In genomic region chr4:119336332-119336979, GRCh38 we compare ENCODE assay signal across 14 cellular contexts. TPM values are rescaled to one million over a fixed set of nuclear protein-coding genes. Genes with fewer than 3 reads are reported as not detected.
DNase-seq lines count a peak whose midpoint lies in the region; ATAC-seq, FAIRE-seq and TF ChIP-seq lines count a peak whose summit lies in the region.
"Not testable (repeated sequence)": the region's sequence is repeated elsewhere in the genome, so short reads cannot be mapped to it uniquely, and the experiment has no call there.
"Had no signal": no experiment of that assay in that cellular context is flagged by ENCODE, and none has a peak within 500 bp of the region (broad histone marks: within the 10 kb centered on the region; RNA-seq: fewer than 3 reads in every experiment).

No MANE protein-coding gene starts in this region.

- not testable (repeated sequence) for H3K36me3 ChIP-seq in H1 (ENCODE audit: control insufficient read depth in 2 of 4, insufficient read depth in 4 of 4, low read length in 3 of 4); left ventricle myocardium inferior; HepG2 (replicated peaks in 1 of 2; ENCODE audit: control insufficient read depth in 1 of 2, insufficient read depth in 2 of 2, low read length in 2 of 2); mucosa of descending colon (ENCODE audit: low read depth); upper lobe of right lung

- H2BK120ac ChIP-seq in H1 (replicated peaks; ENCODE audit: low read depth, low read length), result not testable (repeated sequence)

- peak; percentile 78 for FAIRE-seq in H1 (lab: Jason Lieb, UNC)
- FAIRE-seq in HepG2 (lab: Jason Lieb, UNC), result peak; percentile 68

- H2BK15ac ChIP-seq in H1 (ENCODE audit: low read length), result not testable (repeated sequence)

- DNase-seq in NCI-H69 (lab: John Stamatoyannopoulos, UW) (peak; percentile 11), renal cortical epithelial cell (ENCODE audit: low read depth) (peak; percentile 53)
- not testable (repeated sequence) for DNase-seq in H1 (ENCODE audit: low read depth in 1 of 2, low spot score in 2 of 2); left ventricle myocardium inferior; HepG2 (ENCODE audit: low spot score); mucosa of descending colon; upper lobe of right lung

- H2BK5ac ChIP-seq in H1 (ENCODE audit: low read depth, low read length), result not testable (repeated sequence)

- H3K79me2 ChIP-seq in H1 (ENCODE audit: control insufficient read depth in 1 of 2, insufficient read depth in 2 of 2, low read length in 2 of 2); HepG2 (ENCODE audit: insufficient read depth, low read length): not testable (repeated sequence)

- CTCF ChIA-PET in H1 (lab: Charles Lee; ENCODE audit: partially characterized antibody); HepG2 (lab: Yijun Ruan, JAX; ENCODE audit: low intra/inter-chr PET ratio, low total read pairs): not testable (repeated sequence)

- not testable (repeated sequence) for H3K4ac ChIP-seq in H1 (replicated peaks; ENCODE audit: insufficient read length, low read depth, low read length)

- H4K91ac ChIP-seq in H1 (replicated peaks; ENCODE audit: insufficient read length, low read length), result not testable (repeated sequence)

- H3K4me2 ChIP-seq in H1 (ENCODE audit: insufficient read depth in 1 of 2, low read depth in 2 of 2, low read length in 2 of 2); HepG2 (ENCODE audit: low read depth, low read length): not testable (repeated sequence)

- not testable (repeated sequence) for H2BK20ac ChIP-seq in H1 (ENCODE audit: low read length)

- POLR2A ChIA-PET in H1 (lab: Charles Lee; ENCODE audit: partially characterized antibody); HepG2 (lab: Yijun Ruan, JAX): not testable (repeated sequence)

- intact Hi-C loops in left ventricle myocardium inferior (cut with micrococcal nuclease); HepG2 (cut with micrococcal nuclease; ENCODE audit: unreplicated experiment); mucosa of descending colon (cut with DNase I, micrococcal nuclease); upper lobe of right lung (cut with DNase I): not testable (repeated sequence)

- not testable (repeated sequence) for H2AFZ ChIP-seq in H1 (ENCODE audit: low read length); HepG2 (ENCODE audit: low read length)

- ATAC-seq in HepG2 (peak; percentile 47), mucosa of descending colon (peak; percentile 76), upper lobe of right lung (peak; percentile 78)

- not testable (repeated sequence) for H4K20me1 ChIP-seq in H1 (replicated peaks in 1 of 2; ENCODE audit: control insufficient read depth in 1 of 2, insufficient read depth in 2 of 2, low read length in 2 of 2); HepG2 (ENCODE audit: insufficient read depth, low read length)

- H3K4me1 ChIP-seq in H1 (replicated peaks in 1 of 4; ENCODE audit: control insufficient read depth in 3 of 4, insufficient read depth in 4 of 4, low read length in 3 of 4); left ventricle myocardium inferior; HepG2 (ENCODE audit: insufficient read depth, low read length); mucosa of descending colon (ENCODE audit: low read depth); upper lobe of right lung: not testable (repeated sequence)

- H3K56ac ChIP-seq in H1 (replicated peaks; ENCODE audit: insufficient read length, low read depth, low read length), result not testable (repeated sequence)

- not testable (repeated sequence) for H2AK5ac ChIP-seq in H1 (ENCODE audit: low read depth, low read length)

- TF ChIP-seq CTCF in H1 (IDR thresholded peaks at IDR 0.05; ENCODE audit: control extremely low read depth in 1 of 3, insufficient read depth in 1 of 3, low read depth in 1 of 3, low read length in 3 of 3); left ventricle myocardium inferior (IDR thresholded peaks at IDR 0.05; ENCODE audit: borderline replicate concordance); HepG2 (CRISPR knock-in tag; IDR thresholded peaks at IDR 0.05); mucosa of descending colon (IDR thresholded peaks at IDR 0.05); upper lobe of right lung (IDR thresholded peaks at IDR 0.05): not testable (repeated sequence)

- TF ChIP-seq RAD21 in H1 (IDR thresholded peaks at IDR 0.05 in 1 of 2, conservative IDR thresholded peaks at IDR 0.05 in 1 of 2; ENCODE audit: low read depth in 2 of 2, low read length in 2 of 2); HepG2 (CRISPR knock-in tag; IDR thresholded peaks at IDR 0.05): not testable (repeated sequence)

- not testable (repeated sequence) for H2BK12ac ChIP-seq in H1 (ENCODE audit: low read depth, low read length)

- not testable (repeated sequence) for H3K23ac ChIP-seq in H1 (ENCODE audit: insufficient read length)

- H3K79me1 ChIP-seq in H1 (ENCODE audit: low read depth, low read length), result not testable (repeated sequence)

- not testable (repeated sequence) for BruUV-seq in HepG2 (replicated peaks; lab: Mats Ljungman, UMichigan)

- H3K9me3 ChIP-seq in H1 (ENCODE audit: insufficient read depth in 2 of 2, low read depth in 1 of 2, low read length in 1 of 2); left ventricle myocardium inferior (replicated peaks); HepG2 (ENCODE audit: low read length); mucosa of descending colon; upper lobe of right lung: not testable (repeated sequence)

- not testable (repeated sequence) for H3K27ac ChIP-seq in H1 (ENCODE audit: low read depth, low read length); HepG2 (ENCODE audit: extremely low read length, insufficient read depth, low read length)
- peak overlapping the region; percentile 50 for H3K27ac ChIP-seq in left ventricle myocardium inferior (replicated peaks)
- peak overlapping the region; percentile 47 for H3K27ac ChIP-seq in upper lobe of right lung

- H4K8ac ChIP-seq in H1 (ENCODE audit: extremely low read depth, insufficient read depth, low read length), result not testable (repeated sequence)

- H3K9ac ChIP-seq in H1 (replicated peaks in 1 of 4; ENCODE audit: extremely low read depth in 1 of 4, low read depth in 3 of 4, low read length in 3 of 4); HepG2 (ENCODE audit: insufficient read depth, low read depth, low read length): not testable (repeated sequence)

- not testable (repeated sequence) for H4K5ac ChIP-seq in H1 (ENCODE audit: insufficient read length, low read depth, low read length)

- 86% methylated on average over 3 of the region's 4 CpGs; no CpG with 5 or more reads in 1 of the 2 experiments for WGBS in H1 (ENCODE audit: extremely low coverage in 1 of 2, insufficient coverage in 1 of 2, insufficient read length in 1 of 2, insufficient replicate concordance in 2 of 2, low coverage in 1 of 2, low lambda C conversion rate in 2 of 2, missing lambda C conversion rate in 1 of 2), 2 experiments
- 88% methylated on average over 1 of the region's 4 CpGs for WGBS in HepG2 (ENCODE audit: low lambda C conversion rate)

- H3K27me3 ChIP-seq in H1 (replicated peaks in 1 of 4; ENCODE audit: control insufficient read depth in 3 of 4, extremely low read depth in 1 of 4, insufficient read depth in 3 of 4, low read length in 3 of 4); left ventricle myocardium inferior (ENCODE audit: low read depth); HepG2 (ENCODE audit: control insufficient read depth in 1 of 2, insufficient read depth in 2 of 2, low read length in 2 of 2); upper lobe of right lung: not testable (repeated sequence)

- not testable (repeated sequence) for H3K23me2 ChIP-seq in H1 (ENCODE audit: low read depth, low read length)

- not testable (repeated sequence) for H3K4me3 ChIP-seq in H1 (ENCODE audit: extremely low read depth in 1 of 4, insufficient read depth in 2 of 4, low read depth in 3 of 4, low read length in 4 of 4); left ventricle myocardium inferior; HepG2 (replicated peaks in 1 of 3; ENCODE audit: insufficient read depth in 1 of 3, low read depth in 2 of 3, low read length in 3 of 3); mucosa of descending colon; upper lobe of right lung

- H3K14ac ChIP-seq in H1 (ENCODE audit: insufficient read length), result not testable (repeated sequence)

- not testable (repeated sequence) for TF ChIP-seq POLR2A in H1 (IDR thresholded peaks at IDR 0.05; ENCODE audit: control extremely low read depth in 1 of 2, low read depth in 2 of 2, low read length in 2 of 2); HepG2 (IDR thresholded peaks at IDR 0.05; ENCODE audit: insufficient read depth in 1 of 2, low read depth in 2 of 2, low read length in 2 of 2)

- not testable (repeated sequence) for TF ChIP-seq EP300 in H1 (IDR thresholded peaks at IDR 0.05; ENCODE audit: borderline replicate concordance in 1 of 2, low read depth in 2 of 2, low read length in 2 of 2); HepG2 (IDR thresholded peaks at IDR 0.05; ENCODE audit: low read depth in 2 of 2, low read length in 2 of 2); HepG2 (CRISPR knock-in tag; IDR thresholded peaks at IDR 0.05; ENCODE audit: borderline replicate concordance)

- in situ Hi-C loops in HepG2 (cut with HindIII; ENCODE audit: extremely low pct_ligation_motif_present, low pct_unique_long_range_greater_than_20kb), result not testable (repeated sequence)

- H3K18ac ChIP-seq in H1 (ENCODE audit: extremely low read depth, low read length), result not testable (repeated sequence)

RNA-seq across cellular contexts. Expression of gene FABP2, which starts 14.5 kb away (rescaled TPM):
- total RNA-seq in H1 (2021; fragmentation: NEBNext Ultra II Directional; extraction: Animal tissue kit (Norgen Biotek cat#: 25700)), result not detected in 2 replicates
- polyA plus RNA-seq in H1 (2011; rRNA removed), result not detected in 2 replicates
- polyA plus RNA-seq in H1 (2011; cell fraction: cytosol; rRNA removed), result not detected
- not detected for polyA plus RNA-seq in H1 (2011; cell fraction: nucleus; rRNA removed)
- not detected in 4 replicates for polyA plus RNA-seq in H1 (2012, experiment 1 of 2)
- polyA plus RNA-seq in H1 (2012, experiment 2 of 2), result not detected
- polyA plus RNA-seq in H1 (2013, experiment 1 of 2), result not detected
- polyA plus RNA-seq in H1 (2013, experiment 2 of 2), result not detected
- polyA minus RNA-seq in H1 (2011; rRNA and poly(A)+ RNA removed), result not detected in 2 replicates
- not detected for polyA minus RNA-seq in H1 (2011; cell fraction: cytosol; rRNA and poly(A)+ RNA removed)
- polyA minus RNA-seq in H1 (2011; cell fraction: nucleus; rRNA and poly(A)+ RNA removed), result not detected
- total RNA-seq in left ventricle myocardium inferior, result not detected
- total RNA-seq in HepG2 (2016; rRNA removed; fragmentation: Illumina TruSeq; extraction: Trizol), result 1.2 and 1.9 TPM in 2 replicates
- 0.30 and 0.71 TPM in 2 replicates for total RNA-seq in HepG2 (2016; cell fraction: cytosol; rRNA removed; fragmentation: Illumina TruSeq; extraction: Trizol; ENCODE audit: low read depth)
- 1.1 and 2.0 TPM in 2 replicates for total RNA-seq in HepG2 (2016; cell fraction: insoluble cytoplasmic fraction; rRNA removed; fragmentation: Illumina TruSeq; extraction: Trizol)
- total RNA-seq in HepG2 (2016; cell fraction: membrane; rRNA removed; fragmentation: Illumina TruSeq; extraction: Trizol), result 1.8 TPM in 2 replicates
- total RNA-seq in HepG2 (2016; cell fraction: nucleus; rRNA removed; fragmentation: Illumina TruSeq; extraction: Trizol), result 1.1 and 1.7 TPM in 2 replicates
- polyA plus RNA-seq in HepG2 (2011; rRNA removed), result 0.72 and 0.78 TPM in 2 replicates
- 0.23 and 0.33 TPM in 2 replicates for polyA plus RNA-seq in HepG2 (2011; cell fraction: cytosol; rRNA removed)
- 0.48 and 0.61 TPM in 2 replicates for polyA plus RNA-seq in HepG2 (2011; cell fraction: nucleus; rRNA removed)
- polyA plus RNA-seq in HepG2 (2012), result 1.1 and 1.7 TPM in 2 replicates
- 0.83 and 1.1 TPM in 2 replicates for polyA plus RNA-seq in HepG2 (2016; cell fraction: cytosol; fragmentation: Illumina TruSeq; extraction: Trizol; ENCODE audit: low read depth)
- 1.5 and 1.6 TPM in 2 replicates for polyA plus RNA-seq in HepG2 (2016; cell fraction: insoluble cytoplasmic fraction; fragmentation: Illumina TruSeq; extraction: Trizol; ENCODE audit: low read depth)
- 1.3 and 1.4 TPM in 2 replicates for polyA plus RNA-seq in HepG2 (2016; cell fraction: membrane; fragmentation: Illumina TruSeq; extraction: Trizol; ENCODE audit: low read depth)
- 1.1 and 1.4 TPM in 2 replicates for polyA plus RNA-seq in HepG2 (2016; cell fraction: nucleus; fragmentation: Illumina TruSeq; extraction: Trizol; ENCODE audit: insufficient read depth, low read depth)
- polyA minus RNA-seq in HepG2 (2011; rRNA and poly(A)+ RNA removed; ENCODE audit: low replicate concordance), result 0.58 TPM in 1 of 2 replicates, not detected in the other
- polyA minus RNA-seq in HepG2 (2011; cell fraction: cytosol; rRNA and poly(A)+ RNA removed), result 0.35 and 0.99 TPM in 2 replicates
- polyA minus RNA-seq in HepG2 (2011; cell fraction: nucleus; rRNA and poly(A)+ RNA removed), result 4.6 and 5.0 TPM in 2 replicates
- 10 to 100 TPM; 12.1 to 48.6 (median 39.7) TPM for total RNA-seq in mucosa of descending colon
- under 0.01 TPM in 1 of 2 replicates, not detected in the other for total RNA-seq in renal cortical epithelial cell
- not detected for total RNA-seq in upper lobe of right lung
- total RNA-seq: A673; Caco-2; CD8-positive, alpha-beta T cell; H4; IMR-90; Right ventricle myocardium superior; SJSA1 had no signal
- polyA plus RNA-seq: IMR-90 had no signal

Comparison
In these comparisons a context has a peak if more than half of its experiments do, and no peak if none do; other contexts are left out.
1. RNA of gene FABP2, which starts 14.5 kb away (total RNA-seq): 12.1 to 48.6 TPM in mucosa of descending colon; 0.30 to 2.0 TPM in HepG2, not detected in H1, not detected in left ventricle myocardium inferior (single experiment), under 0.01 TPM in renal cortical epithelial cell and not detected in upper lobe of right lung (single experiment); every median in the first group is over 4 times any median in the second.
2. Peak in every context shown above with its lines, with median percentiles within 50 percentile points of each other: ATAC-seq.